In the genomic region with DNA sequence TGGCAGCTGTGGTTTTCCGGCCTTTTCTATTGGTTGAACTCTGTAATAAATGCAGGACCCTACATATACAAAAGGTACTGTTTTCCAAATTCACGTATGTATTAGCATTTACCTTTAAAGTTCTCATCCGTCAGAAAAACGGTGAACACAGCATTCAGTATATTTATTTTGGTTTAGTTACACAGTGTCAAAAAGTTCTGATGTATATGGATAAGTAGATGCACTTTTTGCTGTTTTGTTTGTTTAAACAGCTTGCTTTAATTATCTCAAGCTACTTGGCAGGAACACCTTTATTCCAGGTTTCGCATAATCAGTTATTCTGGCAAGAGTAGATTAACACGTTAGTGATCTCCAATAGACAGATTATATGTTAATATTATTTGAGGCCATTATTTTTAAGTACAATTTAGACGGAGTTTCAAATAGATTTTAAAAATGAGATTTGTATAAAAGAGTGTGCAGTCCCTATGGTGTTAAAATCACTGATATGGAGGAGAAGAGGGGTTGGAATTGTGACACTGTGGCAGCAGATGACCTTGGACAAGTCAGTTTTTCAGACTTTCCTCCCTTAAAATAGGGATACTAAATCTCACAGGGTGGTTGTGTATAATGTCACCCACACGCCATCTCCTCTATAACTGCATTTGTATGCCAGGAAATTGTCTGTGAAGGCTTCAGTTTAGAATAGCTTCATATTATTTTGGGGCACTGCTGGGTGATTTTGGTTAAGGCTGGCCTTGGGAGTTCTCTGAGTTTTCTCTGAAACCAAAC, we compare ENCODE assay signal across 8 cellular contexts. TPM values are rescaled to one million over a fixed set of nuclear protein-coding genes. Genes with fewer than 3 reads are reported as not detected.
A peak's percentile ranks its signal among the peaks of the same experiment; 100 is the strongest.
DNase-seq lines count a peak whose midpoint lies in the region; ATAC-seq, FAIRE-seq and TF ChIP-seq lines count a peak whose summit lies in the region.

No MANE protein-coding gene starts in this region.

- TF ChIP-seq CTCF in kidney (IDR thresholded peaks at IDR 0.05; ENCODE audit: borderline replicate concordance, extremely low read depth, insufficient read depth) (no peak), suprapubic skin (IDR thresholded peaks at IDR 0.05) (no peak)

- ATAC-seq in activated naive CD4-positive, alpha-beta T cell treated with anti-CD3 and anti-CD28 coated beads, Interleukin-2, amount 50 U/mL, for 72 hours, result no peak

- H3K4me1 ChIP-seq in kidney (ENCODE audit: control insufficient read depth in 1 of 2, insufficient read depth in 1 of 2, low read depth in 1 of 2, low read length in 2 of 2) (peaks cover 18 to 19% of the 10 kb centered on the region in 2 donors), suprapubic skin (peaks cover 50% of the 10 kb centered on the region)

- H3K27me3 Mint-ChIP-seq in T-helper 1 cell treated with Interleukin-12 subunit alpha and Interleukin-12 subunit beta and Interleukin-4 antibody, amounts not matched to agents 30 μg/mL and 1 μg/mL, for 36 hours (ENCODE audit: low read depth), result no peaks in the 10 kb centered on the region

- no peaks in the 10 kb centered on the region for H3K9me3 Mint-ChIP-seq in T-helper 1 cell treated with Interleukin-12 subunit alpha and Interleukin-12 subunit beta and Interleukin-4 antibody, amounts not matched to agents 30 μg/mL and 1 μg/mL, for 36 hours
- H3K9me3 Mint-ChIP-seq in activated naive CD4-positive, alpha-beta T cell treated with anti-CD3 and anti-CD28 coated beads, Interleukin-2, amount 50 U/mL, for 72 hours, result no peaks in the 10 kb centered on the region

- H3K36me3 ChIP-seq in kidney (ENCODE audit: control insufficient read depth in 1 of 2, insufficient read depth in 2 of 2, low read length in 2 of 2) (peaks cover 31 to 41% of the 10 kb centered on the region in 2 donors), suprapubic skin (peaks cover 33% of the 10 kb centered on the region)

- TF ChIP-seq POLR2A in suprapubic skin (IDR thresholded peaks at IDR 0.05), result no peak

- no peak for FAIRE-seq in kidney (lab: Jason Lieb, UNC)

- H3K4me3 ChIP-seq in kidney (ENCODE audit: low read length in 2 of 2) (peak overlapping the region; percentile 87 to 89), suprapubic skin (peak overlapping the region; percentile 84)

- H3K4me1 Mint-ChIP-seq in T-helper 1 cell treated with Interleukin-12 subunit alpha and Interleukin-12 subunit beta and Interleukin-4 antibody, amounts not matched to agents 30 μg/mL and 1 μg/mL, for 36 hours (ENCODE audit: low read depth), result peaks cover 53% of the 10 kb centered on the region

- H3K27ac ChIP-seq in kidney (ENCODE audit: low read depth in 2 of 2, low read length in 2 of 2), result peak overlapping the region; percentile 99
- peak overlapping the region; percentile 97 for H3K27ac ChIP-seq in suprapubic skin

- WGBS in suprapubic skin, result 13% methylated on average over 8 of the region's 8 CpGs

- TF ChIP-seq EP300 in suprapubic skin (IDR thresholded peaks at IDR 0.05), result no peak

- peak overlapping the region; percentile 99 for H3K4me3 Mint-ChIP-seq in T-helper 1 cell treated with Interleukin-12 subunit alpha and Interleukin-12 subunit beta and Interleukin-4 antibody, amounts not matched to agents 30 μg/mL and 1 μg/mL, for 36 hours

- H3K27ac Mint-ChIP-seq in T-helper 1 cell treated with Interleukin-12 subunit alpha and Interleukin-12 subunit beta and Interleukin-4 antibody, amounts not matched to agents 30 μg/mL and 1 μg/mL, for 36 hours, result peak overlapping the region; percentile 63
- peak overlapping the region; percentile 99 for H3K27ac Mint-ChIP-seq in activated naive CD4-positive, alpha-beta T cell treated with anti-CD3 and anti-CD28 coated beads, Interleukin-2, amount 50 U/mL, for 72 hours

- H3K9me3 ChIP-seq in kidney (ENCODE audit: control insufficient read depth in 1 of 2, low read length in 2 of 2) (no peaks in the 10 kb centered on the region), suprapubic skin (no peaks in the 10 kb centered on the region)

- intact Hi-C loops in kidney (cut with DNase I), result no loop called here

- no peaks in the 10 kb centered on the region for H3K27me3 ChIP-seq in suprapubic skin

- H3K36me3 Mint-ChIP-seq in T-helper 1 cell treated with Interleukin-12 subunit alpha and Interleukin-12 subunit beta and Interleukin-4 antibody, amounts not matched to agents 30 μg/mL and 1 μg/mL, for 36 hours (ENCODE audit: low read depth), result peaks cover 55% of the 10 kb centered on the region
- peaks cover 33 to 67% of the 10 kb centered on the region in 2 donors for H3K36me3 Mint-ChIP-seq in activated naive CD4-positive, alpha-beta T cell treated with anti-CD3 and anti-CD28 coated beads, Interleukin-2, amount 50 U/mL, for 72 hours

- H3K9ac ChIP-seq in kidney (ENCODE audit: low read length in 2 of 2), result peak overlapping the region; percentile 95 to 99

- no peak for DNase-seq in T-helper 1 cell
- DNase-seq in activated naive CD4-positive, alpha-beta T cell treated with anti-CD3 and anti-CD28 coated beads, Interleukin-2, amount 50 U/mL, for 72 hours (ENCODE audit: low spot score in 2 of 2), result no peak
- DNase-seq in kidney, result no peak
- no peak for DNase-seq in suprapubic skin (ENCODE audit: low spot score in 2 of 2)
- DNase-seq in SIG-M5 treated with dmso at 0.1 percent for 504 hours (lab: John Stamatoyannopoulos, UW; ENCODE audit: unreplicated experiment), result no peak
- DNase-seq in NCI-H187 (lab: John Stamatoyannopoulos, UW), result no peak
- no peak for DNase-seq in NCI-H1694 (lab: John Stamatoyannopoulos, UW)

RNA-seq across cellular contexts. Expression of a gene that starts 2.1 kb away (rescaled TPM):
- total RNA-seq in activated naive CD4-positive, alpha-beta T cell treated with anti-CD3 and anti-CD28 coated beads, Interleukin-2, amount 50 U/mL, for 72 hours, result 100 to 1,000 TPM; 146 to 175 TPM
- 209 TPM for total RNA-seq in kidney
- polyA plus RNA-seq in kidney (ENCODE audit: insufficient read depth, low read depth, low replicate concordance), result 234 TPM
- total RNA-seq in suprapubic skin, result 100 to 1,000 TPM; 146 to 246 (median 160) TPM

RNA-seq across cellular contexts. Expression of a gene that starts 27.7 kb away (rescaled TPM):
- total RNA-seq in activated naive CD4-positive, alpha-beta T cell treated with anti-CD3 and anti-CD28 coated beads, Interleukin-2, amount 50 U/mL, for 72 hours, result not detected
- total RNA-seq in kidney (1.3 TPM), suprapubic skin (1 to 10 TPM in 1 of 4 donors, under 1 TPM in 1, not detected in 2; 0.72 to 1.7 TPM)
- 2.1 TPM for polyA plus RNA-seq in kidney (ENCODE audit: insufficient read depth, low read depth, low replicate concordance)

RNA-seq across cellular contexts. Expression of a gene that starts 55.3 kb away (rescaled TPM):
- 100 to 1,000 TPM; 231 to 254 TPM for total RNA-seq in activated naive CD4-positive, alpha-beta T cell treated with anti-CD3 and anti-CD28 coated beads, Interleukin-2, amount 50 U/mL, for 72 hours
- total RNA-seq in kidney (55.6 TPM), suprapubic skin (100 to 1,000 TPM in 1 of 4 donors, 10 to 100 TPM in 3; 36.9 to 133 (median 54.4) TPM)
- 7.1 TPM for polyA plus RNA-seq in kidney (ENCODE audit: insufficient read depth, low read depth, low replicate concordance)
